In genomic region chr17:48576479-48577309, GRCh38 we compare ENCODE assay signal across 10 cellular contexts. TPM values are rescaled to one million over a fixed set of nuclear protein-coding genes. Genes with fewer than 3 reads are reported as not detected.
A peak's percentile ranks its signal among the peaks of the same experiment; 100 is the strongest.
DNase-seq lines count a peak whose midpoint lies in the region; ATAC-seq and TF ChIP-seq lines count a peak whose summit lies in the region.
"Had no signal": no experiment of that assay in that cellular context is flagged by ENCODE, and none has a peak within 500 bp of the region (broad histone marks: within the 10 kb centered on the region; RNA-seq: fewer than 3 reads in every experiment).

No MANE protein-coding gene starts in this region.

- H3K27ac Mint-ChIP-seq in activated naive CD8-positive, alpha-beta T cell = no peak overlapping the region

- H3K4me1 Mint-ChIP-seq in activated T-cell treated with anti-CD3 and anti-CD28 coated beads, Interleukin-2, amount 50 U/mL, for 4 hours (ENCODE audit: low read depth) = peaks cover 44% of the 10 kb centered on the region
- H3K4me1 Mint-ChIP-seq in activated naive CD8-positive, alpha-beta T cell (ENCODE audit: low read depth) = peaks cover 41% of the 10 kb centered on the region

- no peak for TF ChIP-seq CTCF in tibial artery (IDR thresholded peaks at IDR 0.05)

- no peaks in the 10 kb centered on the region for H3K9me3 Mint-ChIP-seq in activated T-cell treated with anti-CD3 and anti-CD28 coated beads, Interleukin-2, amount 50 U/mL, for 4 hours
- H3K9me3 Mint-ChIP-seq in activated naive CD8-positive, alpha-beta T cell (ENCODE audit: low read depth) = no peaks in the 10 kb centered on the region

- no peak for DNase-seq in activated T-cell treated with anti-CD3 and anti-CD28 coated beads, Interleukin-2, amount 50 U/mL, for 4 hours
- no peak for DNase-seq in activated T-cell treated with anti-CD3 and anti-CD28 coated beads for 4 hours
- DNase-seq in kidney tubule cell (ENCODE audit: low spot score) = peak; percentile 64
- DNase-seq in tibial artery = no peak
- no peak for DNase-seq in effector CD8-positive, alpha-beta T cell (lab: John Stamatoyannopoulos, UW)
- no peak for DNase-seq in effector CD4-positive, alpha-beta T cell
- DNase-seq: activated effector memory CD4-positive, alpha-beta T cell treated with anti-CD3 and anti-CD28 coated beads, Interleukin-2, amount 50 U/mL, for 16 hours had no signal

- peak overlapping the region; percentile 51 to 60 for H3K4me3 ChIP-seq in tibial artery

- H3K36me3 ChIP-seq in tibial artery = no peaks in the 10 kb centered on the region

- peak overlapping the region; percentile 81 for H3K4me3 Mint-ChIP-seq in activated T-cell treated with anti-CD3 and anti-CD28 coated beads, Interleukin-2, amount 50 U/mL, for 4 hours
- H3K4me3 Mint-ChIP-seq in activated naive CD8-positive, alpha-beta T cell = peak overlapping the region; percentile 84

- H3K27ac ChIP-seq in tibial artery = peak overlapping the region; percentile 24 to 75
- H3K27ac ChIP-seq: C4-2B had no signal

- H3K27me3 ChIP-seq in tibial artery = peaks cover 8 to 41% of the 10 kb centered on the region in 2 donors

- no peak for ATAC-seq in activated T-cell treated with anti-CD3 and anti-CD28 coated beads, Interleukin-2, amount 50 U/mL, for 4 hours
- no peak for ATAC-seq in GM19463 (IDR thresholded peaks at IDR 0.05; ENCODE audit: unreplicated experiment)

- intact Hi-C loops in tibial artery (cut with DNase I; ENCODE audit: low total_unique reads) = no loop called here

- no peaks in the 10 kb centered on the region for H3K36me3 Mint-ChIP-seq in activated T-cell treated with anti-CD3 and anti-CD28 coated beads, Interleukin-2, amount 50 U/mL, for 4 hours (ENCODE audit: insufficient read depth)
- no peaks in the 10 kb centered on the region for H3K36me3 Mint-ChIP-seq in activated naive CD8-positive, alpha-beta T cell

- H3K4me1 ChIP-seq in tibial artery = peaks cover 0 to 29% (median 17%) of the 10 kb centered on the region in 4 donors

- peaks cover 37% of the 10 kb centered on the region for H3K27me3 Mint-ChIP-seq in activated T-cell treated with anti-CD3 and anti-CD28 coated beads, Interleukin-2, amount 50 U/mL, for 4 hours (ENCODE audit: low read depth)
- peaks cover 28% of the 10 kb centered on the region for H3K27me3 Mint-ChIP-seq in activated naive CD8-positive, alpha-beta T cell

- H3K9me3 ChIP-seq in tibial artery = no peaks in the 10 kb centered on the region

RNA-seq across cellular contexts. Expression of gene HOXB4, which starts 1.5 kb away (rescaled TPM):
- total RNA-seq in activated T-cell treated with anti-CD3 and anti-CD28 coated beads, Interleukin-2, amount 50 U/mL, for 4 hours = 1 to 10 TPM in 2 of 3 donors, under 1 TPM in 1; 0.94 to 1.6 (median 1.4) TPM

RNA-seq across cellular contexts. Expression of gene HOXB3, which starts 13.3 kb away (rescaled TPM):
- 1 to 10 TPM in 1 of 3 donors, under 1 TPM in 2; 0.50 to 1.0 (median 0.81) TPM for total RNA-seq in activated T-cell treated with anti-CD3 and anti-CD28 coated beads, Interleukin-2, amount 50 U/mL, for 4 hours

RNA-seq across cellular contexts. Expression of gene HOXB5, which starts 16.9 kb away (rescaled TPM):
- total RNA-seq in activated T-cell treated with anti-CD3 and anti-CD28 coated beads, Interleukin-2, amount 50 U/mL, for 4 hours = under 1 TPM in 1 of 3 donors, not detected in 2; 0.08 TPM

RNA-seq across cellular contexts. Expression of gene HOXB6, which starts 28.1 kb away (rescaled TPM):
- total RNA-seq in activated T-cell treated with anti-CD3 and anti-CD28 coated beads, Interleukin-2, amount 50 U/mL, for 4 hours = under 1 TPM in 2 of 3 donors, not detected in 1; 0.24 to 0.27 TPM

RNA-seq across cellular contexts. Expression of gene HOXB2, which starts 31.8 kb away (rescaled TPM):
- total RNA-seq in activated T-cell treated with anti-CD3 and anti-CD28 coated beads, Interleukin-2, amount 50 U/mL, for 4 hours = 10 to 100 TPM; 12.9 to 21.3 (median 12.9) TPM
